In the genomic region with DNA sequence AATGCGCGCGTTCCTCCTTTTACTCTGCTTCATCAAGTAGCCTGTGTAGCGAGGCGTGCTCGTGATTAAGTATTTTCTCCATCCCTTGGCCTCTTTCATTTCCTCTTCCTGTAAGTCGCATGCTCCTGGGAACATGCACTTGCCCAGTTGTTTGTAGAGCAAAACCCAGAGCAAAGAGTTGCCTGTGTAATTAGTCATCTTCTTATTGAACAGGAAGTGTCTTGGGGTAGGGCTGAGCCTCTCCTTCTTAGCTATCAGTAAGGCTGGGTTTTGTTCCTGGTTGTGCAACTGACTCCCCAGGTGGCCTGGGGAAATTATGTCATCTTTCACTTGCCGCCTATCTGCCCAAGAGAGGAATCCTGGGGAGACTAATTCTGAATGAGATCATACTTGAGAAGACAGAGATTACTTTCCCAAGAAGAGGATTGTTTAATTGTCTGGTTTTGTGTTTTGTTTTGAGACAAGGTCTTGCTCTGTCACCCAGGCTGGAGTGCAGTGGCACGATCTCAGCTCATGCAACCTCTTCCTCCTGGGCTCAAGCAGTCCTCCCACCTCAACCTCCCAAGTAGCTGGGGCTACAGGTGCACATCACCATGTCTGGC, we compare ENCODE assay signal across 8 cellular contexts. TPM values are rescaled to one million over a fixed set of nuclear protein-coding genes. Genes with fewer than 3 reads are reported as not detected.
A peak's percentile ranks its signal among the peaks of the same experiment; 100 is the strongest.
DNase-seq lines count a peak whose midpoint lies in the region; ATAC-seq and TF ChIP-seq lines count a peak whose summit lies in the region.

No MANE protein-coding gene starts in this region.

- no peak for TF ChIP-seq CTCF in HFF-Myc (IDR thresholded peaks at IDR 0.05; ENCODE audit: low read depth, low read length, missing control alignments)

- H3K27me3 Mint-ChIP-seq in activated T-helper 1 cell treated with anti-CD3 and anti-CD28 coated beads, Interleukin-12 subunit alpha, Interleukin-12 subunit beta, Interleukin-2, Interleukin-4 antibody, amounts not matched to agents 30 ng/mL and 10 ng/mL and 1 ng/mL, durations not matched to agents 14 hours and 24 hours and 36 hours (ENCODE audit: insufficient read depth), result no peaks in the 10 kb centered on the region

- no peaks in the 10 kb centered on the region for H3K36me3 ChIP-seq in MG63

- no peaks in the 10 kb centered on the region for H3K36me3 Mint-ChIP-seq in activated T-helper 1 cell treated with anti-CD3 and anti-CD28 coated beads, Interleukin-12 subunit alpha, Interleukin-12 subunit beta, Interleukin-2, Interleukin-4 antibody, amounts not matched to agents 30 ng/mL and 10 ng/mL and 1 ng/mL, durations not matched to agents 14 hours and 24 hours and 36 hours (ENCODE audit: low read depth)
- no peaks in the 10 kb centered on the region for H3K36me3 Mint-ChIP-seq in stimulated activated effector memory CD8-positive, alpha-beta T cell treated with anti-CD3 and anti-CD28 coated beads, Interleukin-12 subunit alpha, Interleukin-12 subunit beta, amount 100 ng/mL, for 72 hours

- intact Hi-C loops in activated T-helper 1 cell treated with anti-CD3 and anti-CD28 coated beads, Interleukin-12 subunit alpha, Interleukin-12 subunit beta, Interleukin-2, Interleukin-4 antibody, amounts not matched to agents 30 ng/mL and 10 ng/mL and 1 ng/mL, durations not matched to agents 14 hours and 24 hours and 36 hours (cut with micrococcal nuclease), result no loop called here

- H3K27ac Mint-ChIP-seq in activated T-helper 1 cell treated with anti-CD3 and anti-CD28 coated beads, Interleukin-12 subunit alpha, Interleukin-12 subunit beta, Interleukin-2, Interleukin-4 antibody, amounts not matched to agents 30 ng/mL and 10 ng/mL and 1 ng/mL, durations not matched to agents 14 hours and 24 hours and 36 hours, result peak overlapping the region; percentile 78
- H3K27ac Mint-ChIP-seq in stimulated activated effector memory CD8-positive, alpha-beta T cell treated with anti-CD3 and anti-CD28 coated beads, Interleukin-12 subunit alpha, Interleukin-12 subunit beta, amount 100 ng/mL, for 72 hours, result peak overlapping the region; percentile 24

- H3K4me3 ChIP-seq in HFF-Myc (replicated peaks; ENCODE audit: low read depth, low read length), result no peak overlapping the region
- no peak overlapping the region for H3K4me3 ChIP-seq in MG63

- peak overlapping the region; percentile 13 for H3K4me3 Mint-ChIP-seq in activated T-helper 1 cell treated with anti-CD3 and anti-CD28 coated beads, Interleukin-12 subunit alpha, Interleukin-12 subunit beta, Interleukin-2, Interleukin-4 antibody, amounts not matched to agents 30 ng/mL and 10 ng/mL and 1 ng/mL, durations not matched to agents 14 hours and 24 hours and 36 hours
- peak overlapping the region; percentile 11 for H3K4me3 Mint-ChIP-seq in stimulated activated effector memory CD8-positive, alpha-beta T cell treated with anti-CD3 and anti-CD28 coated beads, Interleukin-12 subunit alpha, Interleukin-12 subunit beta, amount 100 ng/mL, for 72 hours

- H3K9me3 Mint-ChIP-seq in activated T-helper 1 cell treated with anti-CD3 and anti-CD28 coated beads, Interleukin-12 subunit alpha, Interleukin-12 subunit beta, Interleukin-2, Interleukin-4 antibody, amounts not matched to agents 30 ng/mL and 10 ng/mL and 1 ng/mL, durations not matched to agents 14 hours and 24 hours and 36 hours, result peaks cover 4% of the 10 kb centered on the region
- no peaks in the 10 kb centered on the region for H3K9me3 Mint-ChIP-seq in stimulated activated effector memory CD8-positive, alpha-beta T cell treated with anti-CD3 and anti-CD28 coated beads, Interleukin-12 subunit alpha, Interleukin-12 subunit beta, amount 100 ng/mL, for 72 hours

- no peaks in the 10 kb centered on the region for H3K9me3 ChIP-seq in MG63

- peaks cover 8% of the 10 kb centered on the region for H3K4me1 Mint-ChIP-seq in activated T-helper 1 cell treated with anti-CD3 and anti-CD28 coated beads, Interleukin-12 subunit alpha, Interleukin-12 subunit beta, Interleukin-2, Interleukin-4 antibody, amounts not matched to agents 30 ng/mL and 10 ng/mL and 1 ng/mL, durations not matched to agents 14 hours and 24 hours and 36 hours (ENCODE audit: low read depth)
- H3K4me1 Mint-ChIP-seq in stimulated activated effector memory CD8-positive, alpha-beta T cell treated with anti-CD3 and anti-CD28 coated beads, Interleukin-12 subunit alpha, Interleukin-12 subunit beta, amount 100 ng/mL, for 72 hours, result peaks cover 7% of the 10 kb centered on the region

- H3K27me3 ChIP-seq in MG63, result no peaks in the 10 kb centered on the region

- DNase-seq in activated T-cell treated with anti-CD3 and anti-CD28 coated beads for 24 hours (ENCODE audit: low read depth), result peak; percentile 16
- no peak for DNase-seq in activated T-cell treated with anti-CD3 and anti-CD28 coated beads for 4 hours
- peak; percentile 36 for DNase-seq in HFF-Myc (ENCODE audit: extremely low read depth, low read depth)
- peak; percentile 92 for DNase-seq in MG63
- DNase-seq in activated T-helper 1 cell treated with anti-CD3 and anti-CD28 coated beads, Interleukin-12 subunit alpha, Interleukin-12 subunit beta, Interleukin-2, Interleukin-4 antibody, amounts not matched to agents 30 ng/mL and 10 ng/mL and 1 ng/mL, durations not matched to agents 14 hours and 24 hours and 36 hours (ENCODE audit: low spot score), result peak; percentile 20
- DNase-seq in hepatic stellate cell (ENCODE audit: low spot score), result peak; percentile 36
- DNase-seq in stimulated activated effector memory CD8-positive, alpha-beta T cell treated with anti-CD3 and anti-CD28 coated beads, Interleukin-12 subunit alpha, Interleukin-12 subunit beta, amount 100 ng/mL, for 72 hours (ENCODE audit: low spot score in 2 of 2), result peak in 1 of 2 donors; percentile 68
- no peak for DNase-seq in effector CD4-positive, alpha-beta T cell

- peak; percentile 98 for ATAC-seq in stimulated activated effector memory CD8-positive, alpha-beta T cell treated with anti-CD3 and anti-CD28 coated beads, Interleukin-12 subunit alpha, Interleukin-12 subunit beta, amount 100 ng/mL, for 72 hours

RNA-seq across cellular contexts. Expression of a gene that starts 14.9 kb away (rescaled TPM):
- not detected in 2 replicates for total RNA-seq in MG63 (2014; rRNA removed; shearing (Covaris generic); ENCODE audit: low replicate concordance)
- not detected in 2 replicates for total RNA-seq in activated T-helper 1 cell treated with anti-CD3 and anti-CD28 coated beads, Interleukin-12 subunit alpha, Interleukin-12 subunit beta, Interleukin-2, Interleukin-4 antibody, amounts not matched to agents 30 ng/mL and 10 ng/mL and 1 ng/mL, durations not matched to agents 14 hours and 24 hours and 36 hours

RNA-seq across cellular contexts. Expression of a gene that starts 38.6 kb away (rescaled TPM):
- 16.9 and 18.3 TPM in 2 replicates for total RNA-seq in MG63 (2014; rRNA removed; shearing (Covaris generic); ENCODE audit: low replicate concordance)
- total RNA-seq in activated T-helper 1 cell treated with anti-CD3 and anti-CD28 coated beads, Interleukin-12 subunit alpha, Interleukin-12 subunit beta, Interleukin-2, Interleukin-4 antibody, amounts not matched to agents 30 ng/mL and 10 ng/mL and 1 ng/mL, durations not matched to agents 14 hours and 24 hours and 36 hours, result 24.6 and 26.6 TPM in 2 replicates

RNA-seq across cellular contexts. Expression of a gene that starts 48.6 kb away (rescaled TPM):
- total RNA-seq in MG63 (2014; rRNA removed; shearing (Covaris generic); ENCODE audit: low replicate concordance), result 30.5 and 103 TPM in 2 replicates
- total RNA-seq in activated T-helper 1 cell treated with anti-CD3 and anti-CD28 coated beads, Interleukin-12 subunit alpha, Interleukin-12 subunit beta, Interleukin-2, Interleukin-4 antibody, amounts not matched to agents 30 ng/mL and 10 ng/mL and 1 ng/mL, durations not matched to agents 14 hours and 24 hours and 36 hours, result 33.5 and 34.6 TPM in 2 replicates

Comparison
In these comparisons a context has a peak if more than half of its experiments do, and no peak if none do; other contexts are left out.
1. DNase-seq: peak in activated T-cell treated with anti-CD3 and anti-CD28 coated beads for 24 hours (single experiment), HFF-Myc (single experiment), MG63 (single experiment), activated T-helper 1 cell treated with anti-CD3 and anti-CD28 coated beads, Interleukin-12 subunit alpha, Interleukin-12 subunit beta, Interleukin-2, Interleukin-4 antibody, amounts not matched to agents 30 ng/mL and 10 ng/mL and 1 ng/mL, durations not matched to agents 14 hours and 24 hours and 36 hours (single experiment) and hepatic stellate cell (single experiment); none in activated T-cell treated with anti-CD3 and anti-CD28 coated beads for 4 hours (single experiment) and effector CD4-positive, alpha-beta T cell (single experiment).